1 cellular context compared by ENCODE assay signal in the genomic region with DNA sequence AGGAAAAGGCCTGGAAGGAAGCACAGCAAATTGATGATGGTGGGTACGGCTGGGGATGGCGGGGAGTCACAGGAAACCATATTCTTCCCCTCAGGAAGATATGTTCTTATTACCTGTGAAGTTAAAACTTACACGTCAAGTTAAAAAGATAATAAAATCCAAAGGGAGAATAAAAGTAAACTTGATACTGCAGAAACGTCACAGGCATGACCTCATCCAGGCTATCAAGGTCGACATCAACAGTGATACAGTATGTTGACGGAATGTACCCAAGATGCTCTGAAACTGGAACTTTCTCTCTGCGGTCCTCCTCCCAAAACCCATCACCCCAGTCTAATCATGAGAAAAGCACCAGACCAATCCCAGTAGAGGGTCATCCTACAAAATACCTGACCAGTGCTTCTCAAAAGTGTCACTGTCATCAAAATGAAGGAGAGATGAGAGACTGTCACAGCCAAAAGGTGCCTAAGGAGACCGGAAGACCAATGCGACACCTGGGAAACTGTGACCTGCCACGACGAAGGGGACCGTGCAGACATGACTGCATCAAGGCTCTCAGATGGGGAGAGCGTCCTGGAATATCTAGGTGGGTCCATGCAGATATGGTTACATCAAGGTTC.
TF ChIP-seq lines count a peak whose summit lies in the region.

No MANE protein-coding gene starts in this region.

TF ChIP-seq in HEK293, 187 proteins besides CTCF, POLR2A, EP300 and RAD21 (continued from another document):
- TF ChIP-seq, protein P1, sequence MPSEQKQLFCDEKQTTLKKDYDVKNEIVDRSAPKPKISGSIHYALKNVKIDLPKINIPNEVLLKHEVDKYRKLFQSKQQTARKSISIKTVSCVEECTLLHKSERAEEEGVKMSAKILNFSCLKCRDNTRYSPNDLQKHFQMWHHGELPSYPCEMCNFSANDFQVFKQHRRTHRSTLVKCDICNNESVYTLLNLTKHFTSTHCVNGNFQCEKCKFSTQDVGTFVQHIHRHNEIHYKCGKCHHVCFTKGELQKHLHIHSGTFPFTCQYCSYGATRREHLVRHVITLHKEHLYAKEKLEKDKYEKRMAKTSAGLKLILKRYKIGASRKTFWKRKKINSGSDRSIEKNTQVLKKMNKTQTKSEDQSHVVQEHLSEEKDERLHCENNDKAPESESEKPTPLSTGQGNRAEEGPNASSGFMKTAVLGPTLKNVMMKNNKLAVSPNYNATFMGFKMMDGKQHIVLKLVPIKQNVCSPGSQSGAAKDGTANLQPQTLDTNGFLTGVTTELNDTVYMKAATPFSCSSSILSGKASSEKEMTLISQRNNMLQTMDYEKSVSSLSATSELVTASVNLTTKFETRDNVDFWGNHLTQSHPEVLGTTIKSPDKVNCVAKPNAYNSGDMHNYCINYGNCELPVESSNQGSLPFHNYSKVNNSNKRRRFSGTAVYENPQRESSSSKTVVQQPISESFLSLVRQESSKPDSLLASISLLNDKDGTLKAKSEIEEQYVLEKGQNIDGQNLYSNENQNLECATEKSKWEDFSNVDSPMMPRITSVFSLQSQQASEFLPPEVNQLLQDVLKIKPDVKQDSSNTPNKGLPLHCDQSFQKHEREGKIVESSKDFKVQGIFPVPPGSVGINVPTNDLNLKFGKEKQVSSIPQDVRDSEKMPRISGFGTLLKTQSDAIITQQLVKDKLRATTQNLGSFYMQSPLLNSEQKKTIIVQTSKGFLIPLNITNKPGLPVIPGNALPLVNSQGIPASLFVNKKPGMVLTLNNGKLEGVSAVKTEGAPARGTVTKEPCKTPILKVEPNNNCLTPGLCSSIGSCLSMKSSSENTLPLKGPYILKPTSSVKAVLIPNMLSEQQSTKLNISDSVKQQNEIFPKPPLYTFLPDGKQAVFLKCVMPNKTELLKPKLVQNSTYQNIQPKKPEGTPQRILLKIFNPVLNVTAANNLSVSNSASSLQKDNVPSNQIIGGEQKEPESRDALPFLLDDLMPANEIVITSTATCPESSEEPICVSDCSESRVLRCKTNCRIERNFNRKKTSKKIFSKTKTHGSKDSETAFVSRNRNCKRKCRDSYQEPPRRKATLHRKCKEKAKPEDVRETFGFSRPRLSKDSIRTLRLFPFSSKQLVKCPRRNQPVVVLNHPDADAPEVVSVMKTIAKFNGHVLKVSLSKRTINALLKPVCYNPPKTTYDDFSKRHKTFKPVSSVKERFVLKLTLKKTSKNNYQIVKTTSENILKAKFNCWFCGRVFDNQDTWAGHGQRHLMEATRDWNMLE (tag by site-specific recombination; conservative IDR thresholded peaks at IDR 0.05; ENCODE audit: low read depth): no peak
